ENCODE assay signal across 8 cellular contexts in genomic region chr1:90721210-90722194, GRCh38. TPM values are rescaled to one million over a fixed set of nuclear protein-coding genes. Genes with fewer than 3 reads are reported as not detected.
A peak's percentile ranks its signal among the peaks of the same experiment; 100 is the strongest.
DNase-seq lines count a peak whose midpoint lies in the region; ATAC-seq and TF ChIP-seq lines count a peak whose summit lies in the region.

No MANE protein-coding gene starts in this region.

- peaks cover 21% of the 10 kb centered on the region for H3K27me3 ChIP-seq in MG63
- H3K27me3 ChIP-seq in left lung: peaks cover 98 to 100% of the 10 kb centered on the region in 2 donors
- H3K27me3 ChIP-seq in transverse colon: peaks cover 100% of the 10 kb centered on the region

- peaks cover 9 to 41% (median 20%) of the 10 kb centered on the region in 5 experiments for H3K9me3 Mint-ChIP-seq in brain

- peak overlapping the region in 1 of 5 experiments; percentile 86 for H3K27ac Mint-ChIP-seq in brain

- H3K4me1 ChIP-seq in left lung (peaks cover 7 to 27% of the 10 kb centered on the region in 2 donors), transverse colon (peaks cover 13 to 53% (median 45%) of the 10 kb centered on the region in 4 donors)

- no peak for TF ChIP-seq EP300 in transverse colon (IDR thresholded peaks at IDR 0.05; ENCODE audit: low read depth)

- H3K27ac ChIP-seq in left lung (no peak overlapping the region), transverse colon (no peak overlapping the region)

- H3K27me3 Mint-ChIP-seq in brain: peaks cover 100% of the 10 kb centered on the region

- no peaks in the 10 kb centered on the region for H3K36me3 Mint-ChIP-seq in brain

- in situ Hi-C loops in transverse colon (cut with MboI; ENCODE audit: low pct_ligation_motif_present in 1 of 4, low pct_unique_long_range_greater_than_20kb in 1 of 4, low sequenced_read_pairs in 3 of 4): no loop called here

- intact Hi-C loops in left lung (cut with DNase I) (no loop called here), transverse colon (cut with DNase I; ENCODE audit: low total_unique reads) (loop anchor here (10.0 kb wide), 1 partner anchor 123 kb away; no protein-coding TSS in a partner anchor)

- DNase-seq in DMS79 treated with DMSO at 0.1 percent for 48 hours (lab: John Stamatoyannopoulos, UW): peak; percentile 69
- peak; percentile 57 for DNase-seq in MG63
- peak; percentile 58 for DNase-seq in RPMI8226
- peak in 1 of 2 donors; percentile 82 for DNase-seq in left lung
- peak; percentile 58 for DNase-seq in transverse colon

- no peaks in the 10 kb centered on the region for H3K9me3 ChIP-seq in MG63
- H3K9me3 ChIP-seq in left lung: no peaks in the 10 kb centered on the region
- H3K9me3 ChIP-seq in transverse colon: no peaks in the 10 kb centered on the region

- ATAC-seq in GM21619 (IDR thresholded peaks at IDR 0.05; ENCODE audit: unreplicated experiment): peak; percentile 58
- peak; percentile 74 for ATAC-seq in left lung
- ATAC-seq in GM21528 (IDR thresholded peaks at IDR 0.05; ENCODE audit: low FRiP score, unreplicated experiment): no peak

- H3K4me3 Mint-ChIP-seq in brain: peak overlapping the region in 4 of 5 experiments; percentile 58 to 79 (median 70)

- H3K4me3 ChIP-seq in MG63: no peak overlapping the region
- H3K4me3 ChIP-seq in left lung: no peak overlapping the region
- no peak overlapping the region for H3K4me3 ChIP-seq in transverse colon

- no peak for TF ChIP-seq POLR2A in transverse colon (IDR thresholded peaks at IDR 0.05)

- peak; percentile 77 to 93 for TF ChIP-seq CTCF in brain (conservative IDR thresholded peaks at IDR 0.05)
- TF ChIP-seq CTCF in left lung (IDR thresholded peaks at IDR 0.05): peak; percentile 77 to 79
- peak; percentile 56 to 76 (median 71) for TF ChIP-seq CTCF in transverse colon (IDR thresholded peaks at IDR 0.05)

- H3K36me3 ChIP-seq in MG63 (no peaks in the 10 kb centered on the region), left lung (no peaks in the 10 kb centered on the region), transverse colon (no peaks in the 10 kb centered on the region)

- 9 to 12% methylated on average over 15 of the region's 15 CpGs for WGBS in transverse colon (ENCODE audit: low coverage in 1 of 2), 2 donors

- H3K4me1 Mint-ChIP-seq in brain: peaks cover 60% of the 10 kb centered on the region

RNA-seq across cellular contexts. Expression of gene BARHL2, which starts 4.4 kb away (rescaled TPM):
- total RNA-seq in MG63 (2014; rRNA removed; shearing (Covaris generic); ENCODE audit: low replicate concordance): not detected in 2 replicates
- polyA plus RNA-seq in brain (ENCODE audit: insufficient read depth, low read depth, low replicate concordance): 1.3 TPM
- total RNA-seq in left lung (not detected), transverse colon (not detected)
